Comparison of ENCODE assay signal across 18 cellular contexts in the genomic region with DNA sequence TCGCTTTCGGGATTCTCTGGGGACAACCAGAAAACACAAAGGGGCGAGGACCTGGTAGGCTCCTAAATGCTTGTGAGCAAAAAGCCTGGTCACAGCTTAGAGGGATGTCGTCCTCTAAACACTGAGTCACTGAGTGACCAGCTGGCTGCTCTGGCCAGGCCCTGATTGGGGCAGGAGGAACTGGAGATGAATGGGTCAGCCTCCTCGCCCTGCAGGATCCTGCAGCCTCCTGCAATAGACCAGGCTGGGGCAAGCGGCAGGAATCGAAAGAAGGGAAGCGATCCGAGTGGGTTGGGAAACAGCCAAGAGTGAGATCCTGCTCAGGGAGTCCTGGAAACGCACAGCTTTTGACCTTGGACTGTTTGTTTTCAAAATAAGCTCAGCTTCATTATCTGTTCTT. TPM values are rescaled to one million over a fixed set of nuclear protein-coding genes. Genes with fewer than 3 reads are reported as not detected.
DNase-seq lines count a peak whose midpoint lies in the region; ATAC-seq and TF ChIP-seq lines count a peak whose summit lies in the region.
"Had no signal": no experiment of that assay in that cellular context is flagged by ENCODE, and none has a peak within 500 bp of the region (broad histone marks: within the 10 kb centered on the region; RNA-seq: fewer than 3 reads in every experiment).

No MANE protein-coding gene starts in this region.

- H2AK5ac ChIP-seq in trophoblast cell (ENCODE audit: low read length) = no peak overlapping the region

- H3K14ac ChIP-seq in trophoblast cell (ENCODE audit: low read length) = peak overlapping the region; percentile 35

- H3K27ac Mint-ChIP-seq in T-helper 2 cell treated with Interferon-gamma antibody and Interleukin-4, amounts not matched to agents 5 μg/mL and 100 μg/mL, for 36 hours = no peak overlapping the region
- H3K27ac Mint-ChIP-seq: activated naive CD8-positive, alpha-beta T cell treated with anti-CD3 and anti-CD28 coated beads, Interleukin-2, amount 10 ng/mL, durations not matched to agents 7 days and 5 days; memory B cell had no signal

- H4K8ac ChIP-seq in trophoblast cell (ENCODE audit: low read depth, low read length) = peak overlapping the region; percentile 57

- peak overlapping the region; percentile 80 for H3K18ac ChIP-seq in trophoblast cell (ENCODE audit: low read length)

- in situ Hi-C loops in GM23248 (cut with MboI) = no loop called here

- no peak overlapping the region for H3K4ac ChIP-seq in trophoblast cell (ENCODE audit: low read depth, low read length)

- H3K36me3 ChIP-seq in GM23248 (ENCODE audit: low read depth) = no peaks in the 10 kb centered on the region
- no peaks in the 10 kb centered on the region for H3K36me3 ChIP-seq in trophoblast cell (ENCODE audit: control insufficient read depth in 1 of 2, insufficient read depth in 2 of 2, low read length in 2 of 2)
- H3K36me3 ChIP-seq: BLaER1, right lobe of liver had no signal

- peak overlapping the region; percentile 45 for H2BK5ac ChIP-seq in trophoblast cell (ENCODE audit: low read depth, low read length, poor library complexity)

- H3K9ac ChIP-seq in GM23248 (no peak overlapping the region), trophoblast cell (ENCODE audit: low read length) (no peak overlapping the region)
- H3K9ac ChIP-seq: BLaER1 had no signal

- H2BK12ac ChIP-seq in trophoblast cell (ENCODE audit: low read length) = peak overlapping the region; percentile 45

- no peaks in the 10 kb centered on the region for H3K4me1 Mint-ChIP-seq in T-helper 2 cell treated with Interferon-gamma antibody and Interleukin-4, amounts not matched to agents 5 μg/mL and 100 μg/mL, for 36 hours (ENCODE audit: low read depth)
- H3K4me1 Mint-ChIP-seq: activated naive CD8-positive, alpha-beta T cell treated with anti-CD3 and anti-CD28 coated beads, Interleukin-2, amount 10 ng/mL, durations not matched to agents 7 days and 5 days; memory B cell had no signal

- H3K4me1 ChIP-seq in GM23248 (ENCODE audit: insufficient read depth) (no peaks in the 10 kb centered on the region), trophoblast cell (ENCODE audit: control insufficient read depth in 1 of 2, insufficient read depth in 2 of 2, low read length in 2 of 2) (peaks cover 19 to 34% of the 10 kb centered on the region in 2 experiments)
- H3K4me1 ChIP-seq: BLaER1, right lobe of liver had no signal

- H3K27me3 ChIP-seq in GM23248 (replicated peaks; ENCODE audit: insufficient read depth) (peaks cover 66% of the 10 kb centered on the region), trophoblast cell (ENCODE audit: insufficient read depth, low read length) (no peaks in the 10 kb centered on the region)

- H3K4me2 ChIP-seq in GM23248 (ENCODE audit: unreplicated experiment) (no peak overlapping the region), trophoblast cell (ENCODE audit: low read length) (no peak overlapping the region)
- H3K4me2 ChIP-seq: BLaER1 had no signal

- WGBS in GM23248 (ENCODE audit: low coverage in 1 of 2, low lambda C conversion rate in 2 of 2, missing lambda C conversion rate in 2 of 2), 2 experiments = 53 to 59% methylated on average over 10 of the region's 10 CpGs
- no CpG with 5 or more reads among the region's 10 CpGs for WGBS in trophoblast cell (ENCODE audit: extremely low coverage, insufficient coverage, insufficient read length)

- H4K20me1 ChIP-seq in GM23248 (ENCODE audit: insufficient read depth) = no peaks in the 10 kb centered on the region

- H3K9me2 ChIP-seq in GM23248 (ENCODE audit: insufficient read depth) = no peaks in the 10 kb centered on the region

- peak overlapping the region; percentile 52 for H2BK120ac ChIP-seq in trophoblast cell (ENCODE audit: insufficient read depth, low read length, poor library complexity)

- H2AFZ ChIP-seq in GM23248 (no peak overlapping the region), trophoblast cell (ENCODE audit: insufficient read depth, low read length, poor library complexity) (no peak overlapping the region)

- no peak for TF ChIP-seq CTCF in fibroblast of mammary gland (conservative IDR thresholded peaks at IDR 0.05; ENCODE audit: control insufficient read depth, insufficient read depth, low read depth, low read length)

- H3K27me3 Mint-ChIP-seq in T-helper 2 cell treated with Interferon-gamma antibody and Interleukin-4, amounts not matched to agents 5 μg/mL and 100 μg/mL, for 36 hours (ENCODE audit: low read depth) = peaks cover 72% of the 10 kb centered on the region

- H3K4me3 ChIP-seq in GM23248 (no peak overlapping the region), fibroblast of mammary gland (ENCODE audit: control insufficient read depth, low read depth, low read length) (no peak overlapping the region), trophoblast cell (ENCODE audit: low read depth, low read length) (no peak overlapping the region)
- H3K4me3 ChIP-seq: BLaER1, right lobe of liver, SK-N-MC had no signal

- H4K12ac ChIP-seq in trophoblast cell (ENCODE audit: low read depth, low read length) = peak overlapping the region; percentile 4

- no peak for ATAC-seq in HG03469 (IDR thresholded peaks at IDR 0.05; ENCODE audit: unreplicated experiment)

- H3F3A ChIP-seq in GM23248 (ENCODE audit: insufficient read depth) = no peaks in the 10 kb centered on the region

- H3K36me3 Mint-ChIP-seq in T-helper 2 cell treated with Interferon-gamma antibody and Interleukin-4, amounts not matched to agents 5 μg/mL and 100 μg/mL, for 36 hours (ENCODE audit: low read depth) = no peaks in the 10 kb centered on the region
- H3K36me3 Mint-ChIP-seq: activated naive CD8-positive, alpha-beta T cell treated with anti-CD3 and anti-CD28 coated beads, Interleukin-2, amount 10 ng/mL, durations not matched to agents 7 days and 5 days; memory B cell had no signal

- H3K23ac ChIP-seq in trophoblast cell (ENCODE audit: low read length) = no peak overlapping the region

- no peaks in the 10 kb centered on the region for H3K9me3 ChIP-seq in GM23248 (ENCODE audit: low read depth)
- H3K9me3 ChIP-seq in trophoblast cell (ENCODE audit: insufficient read depth, low read depth, low read length) = no peaks in the 10 kb centered on the region
- H3K9me3 ChIP-seq: BLaER1, right lobe of liver had no signal

- no peaks in the 10 kb centered on the region for H3K9me3 Mint-ChIP-seq in T-helper 2 cell treated with Interferon-gamma antibody and Interleukin-4, amounts not matched to agents 5 μg/mL and 100 μg/mL, for 36 hours
- H3K9me3 Mint-ChIP-seq: activated naive CD8-positive, alpha-beta T cell treated with anti-CD3 and anti-CD28 coated beads, Interleukin-2, amount 10 ng/mL, durations not matched to agents 7 days and 5 days; memory B cell had no signal

- H3K27ac ChIP-seq in GM23248 (no peak overlapping the region), trophoblast cell (ENCODE audit: low read depth, low read length) (peak overlapping the region; percentile 40)
- H3K27ac ChIP-seq: BLaER1, right lobe of liver, SK-N-MC had no signal

- H3K79me2 ChIP-seq in GM23248 (ENCODE audit: insufficient read depth) = no peaks in the 10 kb centered on the region
- no peaks in the 10 kb centered on the region for H3K79me2 ChIP-seq in trophoblast cell (ENCODE audit: control insufficient read depth, insufficient read depth, low read length, poor library complexity)

- peak; percentile 17 for DNase-seq in GM23248
- peak; percentile 21 for DNase-seq in RKO (ENCODE audit: low spot score)
- peak; percentile 30 for DNase-seq in fibroblast of mammary gland (ENCODE audit: low read depth)
- peak; percentile 58 to 68 for DNase-seq in trophoblast cell
- no peak for DNase-seq in NCI-H128 (lab: John Stamatoyannopoulos, UW; ENCODE audit: unreplicated experiment)
- DNase-seq in T-helper 2 cell treated with Interferon-gamma antibody and Interleukin-4, amounts not matched to agents 5 μg/mL and 100 μg/mL, for 36 hours (ENCODE audit: low spot score) = no peak
- DNase-seq in DMS153 (lab: John Stamatoyannopoulos, UW) = no peak
- DNase-seq: activated CD4-positive, alpha-beta T cell treated with anti-CD3 and anti-CD28 coated beads, Interleukin-2, amount 50 U/mL, for 4 hours; activated naive CD8-positive, alpha-beta T cell treated with anti-CD3 and anti-CD28 coated beads, Interleukin-2, amount 10 ng/mL, durations not matched to agents 7 days and 5 days; activated T-cell treated with anti-CD3 and anti-CD28 coated beads, Interleukin-2, amount 50 U/mL, for 48 hours; DMS79 treated with DMSO at 0.1 percent for 48 hours; NCI-H1092 treated with DMSO at 0.1 percent for 48 hours; NCI-H226; right lobe of liver had no signal

- H3K79me1 ChIP-seq in trophoblast cell (ENCODE audit: low read length) = peaks cover 36% of the 10 kb centered on the region

- peak overlapping the region; percentile 81 for H4K91ac ChIP-seq in trophoblast cell (ENCODE audit: low read depth, low read length)

- H3K4me3 Mint-ChIP-seq in T-helper 2 cell treated with Interferon-gamma antibody and Interleukin-4, amounts not matched to agents 5 μg/mL and 100 μg/mL, for 36 hours = no peak overlapping the region
- H3K4me3 Mint-ChIP-seq: activated naive CD8-positive, alpha-beta T cell treated with anti-CD3 and anti-CD28 coated beads, Interleukin-2, amount 10 ng/mL, durations not matched to agents 7 days and 5 days; memory B cell had no signal

RNA-seq across cellular contexts. Expression of gene MSX2, which starts 34.1 kb away (rescaled TPM):
- total RNA-seq in GM23248 (2014; rRNA removed; shearing (Covaris generic)) = 2.4 and 3.0 TPM in 2 replicates
- polyA plus RNA-seq in GM23248 (2016; fragmentation: Nextera tagmentation; extraction: Ambion mirVana) = 2.4 and 2.5 TPM in 2 replicates
- 523 and 535 TPM in 2 replicates for polyA plus RNA-seq in trophoblast cell (2013)
- total RNA-seq: activated naive CD8-positive, alpha-beta T cell treated with anti-CD3 and anti-CD28 coated beads, Interleukin-2, amount 10 ng/mL, durations not matched to agents 7 days and 5 days; right lobe of liver had no signal

Comparison
In these comparisons a context has a peak if more than half of its experiments do, and no peak if none do; other contexts are left out.
1. DNase-seq: peak in GM23248 (single experiment), RKO (single experiment), fibroblast of mammary gland (single experiment) and trophoblast cell (2 of 2); none in NCI-H128 (single experiment), T-helper 2 cell treated with Interferon-gamma antibody and Interleukin-4, amounts not matched to agents 5 μg/mL and 100 μg/mL, for 36 hours (single experiment) and DMS153 (single experiment).